In genomic region chr20:50123418-50123817, GRCh38 we compare ENCODE assay signal across 1 cellular context.
TF ChIP-seq lines count a peak whose summit lies in the region.

No MANE protein-coding gene starts in this region.

TF ChIP-seq in HepG2, 621 proteins besides CTCF, POLR2A, EP300 and RAD21:
- TF ChIP-seq ATF7 (IDR thresholded peaks at IDR 0.05) (no peak), ATF7 (CRISPR knock-in tag; IDR thresholded peaks at IDR 0.05) (no peak), ZNF550 (CRISPR knock-in tag; IDR thresholded peaks at IDR 0.05; ENCODE audit: borderline replicate concordance) (no peak), ZNF549 (CRISPR knock-in tag; IDR thresholded peaks at IDR 0.05) (no peak), ZNF446 (CRISPR knock-in tag; IDR thresholded peaks at IDR 0.05) (no peak), ZNF142 (CRISPR knock-in tag; IDR thresholded peaks at IDR 0.05) (no peak), ZNF326 (CRISPR knock-in tag; IDR thresholded peaks at IDR 0.05; ENCODE audit: borderline replicate concordance) (no peak), SAFB2 (CRISPR knock-in tag; IDR thresholded peaks at IDR 0.05; ENCODE audit: borderline replicate concordance, low read depth) (0 out of 2 replicates have a peak, but pooled peaks have one; percentile 23), ZNF687 (CRISPR knock-in tag; IDR thresholded peaks at IDR 0.05) (peak; percentile 13; the same call in 1 of the 2 replicates), ZNF746 (CRISPR knock-in tag; IDR thresholded peaks at IDR 0.05) (0 out of 2 replicates have a peak, but pooled peaks have one; percentile 24), ZNF747 (CRISPR knock-in tag; IDR thresholded peaks at IDR 0.05; ENCODE audit: borderline replicate concordance) (no peak), NFAT5 (CRISPR knock-in tag; IDR thresholded peaks at IDR 0.05) (no peak), SMYD3 (CRISPR knock-in tag; IDR thresholded peaks at IDR 0.05) (no peak), MAX (IDR thresholded peaks at IDR 0.05) (no peak), ZNF740 (CRISPR knock-in tag; IDR thresholded peaks at IDR 0.05) (no peak), ZBTB42 (CRISPR knock-in tag; IDR thresholded peaks at IDR 0.05) (no peak), CENPT (CRISPR knock-in tag; IDR thresholded peaks at IDR 0.05; ENCODE audit: low read depth) (no peak), ZSCAN9 (CRISPR knock-in tag; IDR thresholded peaks at IDR 0.05; ENCODE audit: borderline replicate concordance) (no peak), ZNF619 (CRISPR knock-in tag; IDR thresholded peaks at IDR 0.05) (no peak), RBM22 (optimal IDR thresholded peaks at IDR 0.05; ENCODE audit: low read length) (peak; percentile 11), ZGPAT (CRISPR knock-in tag; IDR thresholded peaks at IDR 0.05) (no peak), ZNF276 (CRISPR knock-in tag; IDR thresholded peaks at IDR 0.05; ENCODE audit: low read depth) (no peak), HDAC6 (IDR thresholded peaks at IDR 0.05; ENCODE audit: low read depth, low read length) (no peak), NONO (IDR thresholded peaks at IDR 0.05) (no peak), NONO (CRISPR knock-in tag; conservative IDR thresholded peaks at IDR 0.05) (0 out of 2 replicates have a peak, but pooled peaks have one; percentile 13), AGO2 (optimal IDR thresholded peaks at IDR 0.05; ENCODE audit: low read depth, low read length) (peak; percentile 18), TP53 (CRISPR knock-in tag; conservative IDR thresholded peaks at IDR 0.05) (no peak), ELF1 (CRISPR knock-in tag; IDR thresholded peaks at IDR 0.05) (no peak)
